In the genomic region with DNA sequence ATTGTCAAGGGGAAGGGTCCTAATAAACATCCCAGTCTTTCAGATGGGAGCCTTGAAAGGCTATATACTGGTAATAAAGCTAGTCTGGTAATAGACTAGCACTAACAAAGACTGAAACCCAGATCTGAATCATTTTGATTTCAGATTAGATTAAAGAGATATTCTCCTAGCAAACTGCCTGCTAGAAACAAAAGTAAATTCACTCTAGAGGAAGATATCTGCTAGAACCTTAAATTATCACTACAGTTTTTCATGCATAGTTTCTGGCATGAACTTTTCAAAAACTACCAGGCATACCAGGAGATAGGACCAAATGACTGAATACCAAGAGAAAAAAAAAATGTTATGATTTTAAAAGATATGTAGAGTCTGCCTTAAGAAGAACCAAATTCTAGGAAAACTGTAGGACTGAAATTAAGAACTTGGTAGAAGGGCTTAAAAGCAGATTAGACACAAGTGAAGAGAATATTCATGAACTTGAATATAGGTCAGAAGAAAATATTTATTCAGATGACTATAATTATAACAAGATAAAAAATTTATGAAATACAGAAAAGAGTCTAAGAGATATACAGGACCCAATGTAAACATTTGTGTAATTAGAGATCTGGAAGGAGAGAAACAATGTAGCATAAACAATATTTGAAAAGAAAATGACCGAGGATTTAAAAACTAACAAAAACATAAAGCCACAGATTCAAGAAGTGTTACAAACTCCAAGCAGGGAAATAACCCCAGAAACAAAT, we compare ENCODE assay signal across 34 cellular contexts.
"Had no signal": no experiment of that assay in that cellular context is flagged by ENCODE, and none has a peak within 500 bp of the region (broad histone marks: within the 10 kb centered on the region; RNA-seq: fewer than 3 reads in every experiment).

No MANE protein-coding gene starts in this region.

- H3K4me1 ChIP-seq: Peyer's patch, SJSA1 had no signal

- ATAC-seq: activated T-helper 17 cell treated with anti-CD3 and anti-CD28 coated beads, Interleukin-2, amount 50 U/mL, for 72 hours; PC-3 had no signal

- H3K36me3 ChIP-seq: brain microvascular endothelial cell, Peyer's patch, SJSA1 had no signal

- H3K27me3 ChIP-seq: brain microvascular endothelial cell, Peyer's patch, SJSA1 had no signal

- H3K9me3 ChIP-seq: SJSA1 had no signal

- DNase-seq: activated B cell treated with CpG ODN at 0.5 μM for 24 hours; activated CD4-positive, alpha-beta memory T cell treated with anti-CD3 and anti-CD28 coated beads for 36 hours; activated CD4-positive, alpha-beta T cell treated with anti-CD3 and anti-CD28 coated beads for 4 hours; activated CD4-positive, alpha-beta T cell treated with anti-CD3 and anti-CD28 coated beads, Interleukin-2, amount 50 U/mL, for 1 hour; activated CD4-positive, CD25-positive, alpha-beta regulatory T cell treated with anti-CD3 and anti-CD28 coated beads, Interleukin-2, amount 50 U/mL, for 72 hours; activated CD8-positive, alpha-beta memory T cell treated with anti-CD3 and anti-CD28 coated beads, Interleukin-2, amount 50 U/mL, for 4 hours; activated effector memory CD4-positive, alpha-beta T cell treated with anti-CD3 and anti-CD28 coated beads, Interleukin-2, amount 50 U/mL, for 16 hours; activated naive CD4-positive, alpha-beta T cell; activated naive CD4-positive, alpha-beta T cell treated with anti-CD3 and anti-CD28 coated beads, Interleukin-2, amount 50 U/mL, for 16 hours; activated naive CD8-positive, alpha-beta T cell treated with anti-CD3 and anti-CD28 coated beads for 36 hours; activated T-cell treated with anti-CD3 and anti-CD28 coated beads for 4 hours; activated T-cell treated with anti-CD3 and anti-CD28 coated beads, Interleukin-2, amount 50 U/mL, for 48 hours; amniotic stem cell; aorta; brain microvascular endothelial cell; central memory CD4-positive, alpha-beta T cell; NCI-H1048; NCI-H1105 treated with DMSO at 0.1 percent for 48 hours; NCI-H1436; NCI-H1694; NCI-H1930; NCI-H2081 treated with DMSO at 0.1 percent for 48 hours; NCI-H345; NCI-H524 treated with DMSO at 0.1 percent for 48 hours; PC-3; Peyer's patch; RPMI8226; SHP77 treated with DMSO at 0.1 percent for 48 hours; SW 1271; T-helper 1 cell; T-helper 9 cell had no signal

- H3K27ac ChIP-seq: brain microvascular endothelial cell, Peyer's patch, SJSA1, VCaP had no signal

- H3K4me3 ChIP-seq: Peyer's patch, SJSA1 had no signal
